In genomic region chr5:102959055-102959454, GRCh38 we compare ENCODE assay signal across 10 cellular contexts.
A peak's percentile ranks its signal among the peaks of the same experiment; 100 is the strongest.
DNase-seq lines count a peak whose midpoint lies in the region; ATAC-seq, FAIRE-seq and TF ChIP-seq lines count a peak whose summit lies in the region.
"Had no signal": no experiment of that assay in that cellular context is flagged by ENCODE, and none has a peak within 500 bp of the region (broad histone marks: within the 10 kb centered on the region; RNA-seq: fewer than 3 reads in every experiment).

No MANE protein-coding gene starts in this region.

- H3K4me1 Mint-ChIP-seq in nephron progenitor cell: peaks cover 18% of the 10 kb centered on the region
- H3K4me1 Mint-ChIP-seq: activated B cell treated with CpG ODN at 0.5 μM for 24 hours had no signal

- in situ Hi-C loops in mammary epithelial cell (cut with MboI; ENCODE audit: low sequenced_read_pairs in 2 of 2): no loop called here

- peak overlapping the region; percentile 67 for H3K4me2 ChIP-seq in mammary epithelial cell (ENCODE audit: insufficient read depth, low read depth, low read length)

- intact Hi-C loops in mammary epithelial cell (cut with micrococcal nuclease) (loop anchor here (5.0 kb wide), 1 partner anchor 92 kb away; no protein-coding TSS in a partner anchor), testis (cut with DNase I; ENCODE audit: low total_unique reads) (no loop called here)

- no peak overlapping the region for H3K4me3 Mint-ChIP-seq in nephron progenitor cell
- H3K4me3 Mint-ChIP-seq: activated B cell treated with CpG ODN at 0.5 μM for 24 hours had no signal

- H3K9me3 ChIP-seq in mammary epithelial cell (replicated peaks; ENCODE audit: insufficient read depth, low read length) (no peaks in the 10 kb centered on the region), testis (no peaks in the 10 kb centered on the region)

- no peaks in the 10 kb centered on the region for H3K27me3 ChIP-seq in mammary epithelial cell (ENCODE audit: insufficient read depth, low read length)
- no peaks in the 10 kb centered on the region for H3K27me3 ChIP-seq in testis

- BruUV-seq in mammary epithelial cell (replicated peaks; lab: Mats Ljungman, UMichigan): no TSS peak

- dilution Hi-C loops in mammary epithelial cell (cut with HindIII; ENCODE audit: low sequenced_read_pairs): no loop called here

- peak overlapping the region; percentile 98 for H3K27ac ChIP-seq in mammary epithelial cell (ENCODE audit: insufficient read depth, low read depth, low read length)
- H3K27ac ChIP-seq in testis: no peak overlapping the region

- CTCF ChIA-PET in mammary epithelial cell (lab: Charles Lee; ENCODE audit: low non-redundant PET): interaction anchor here (0.6 kb wide), 1 partner anchor 296 kb away, joined by 3 read pairs; no protein-coding TSS in a partner anchor

- H3K36me3 Mint-ChIP-seq in nephron progenitor cell (ENCODE audit: low read depth): peaks cover 4% of the 10 kb centered on the region

- H3K9me3 Mint-ChIP-seq in nephron progenitor cell: no peaks in the 10 kb centered on the region
- H3K9me3 Mint-ChIP-seq: activated B cell treated with CpG ODN at 0.5 μM for 24 hours had no signal

- 0% methylated on average over 1 of the region's 1 CpG for WGBS in mammary epithelial cell (ENCODE audit: low coverage, missing lambda C conversion rate)
- WGBS in testis, 2 donors: 65 to 70% methylated on average over 1 of the region's 1 CpG

- H3K27ac Mint-ChIP-seq in nephron progenitor cell: peak overlapping the region; percentile 60
- H3K27ac Mint-ChIP-seq: activated B cell treated with CpG ODN at 0.5 μM for 24 hours had no signal

- TF ChIP-seq CTCF in mammary epithelial cell (conservative IDR thresholded peaks at IDR 0.05 in 1 of 2, IDR thresholded peaks at IDR 0.05 in 1 of 2; ENCODE audit: extremely low read depth in 1 of 2, insufficient read depth in 1 of 2, low read depth in 1 of 2, low read length in 2 of 2) (no peak), nephron progenitor cell (IDR thresholded peaks at IDR 0.05) (no peak), testis (IDR thresholded peaks at IDR 0.05) (no peak)

- no peaks in the 10 kb centered on the region for H3K27me3 Mint-ChIP-seq in nephron progenitor cell (ENCODE audit: low read depth, poor library complexity)
- H3K27me3 Mint-ChIP-seq: activated B cell treated with CpG ODN at 0.5 μM for 24 hours had no signal

- H3K9ac ChIP-seq in mammary epithelial cell (ENCODE audit: insufficient read depth, low read length): peak overlapping the region; percentile 48

- H3K4me1 ChIP-seq in mammary epithelial cell (ENCODE audit: insufficient read depth, low read length): peaks cover 17% of the 10 kb centered on the region
- H3K4me1 ChIP-seq in testis: no peaks in the 10 kb centered on the region

- H3K36me3 ChIP-seq in mammary epithelial cell (ENCODE audit: insufficient read depth, low read length) (peaks cover 12% of the 10 kb centered on the region), testis (ENCODE audit: low read depth, missing control alignments) (no peaks in the 10 kb centered on the region)

- H4K20me1 ChIP-seq in mammary epithelial cell (ENCODE audit: insufficient read depth, low read length): no peaks in the 10 kb centered on the region

- no peak for FAIRE-seq in GM12892 (lab: Jason Lieb, UNC)

- H3K4me3 ChIP-seq in mammary epithelial cell (replicated peaks in 1 of 3; ENCODE audit: insufficient read depth in 1 of 3, low read depth in 2 of 3, low read length in 3 of 3): no peak overlapping the region
- no peak overlapping the region for H3K4me3 ChIP-seq in testis

- DNase-seq in mammary epithelial cell: peak; percentile 81
- no peak for DNase-seq in nephron progenitor cell
- no peak for DNase-seq in testis
- no peak for DNase-seq in GM12892 (ENCODE audit: insufficient read length)
- no peak for DNase-seq in central memory CD4-positive, alpha-beta T cell
- DNase-seq: activated B cell treated with CpG ODN at 0.5 μM for 24 hours; stimulated activated CD4-positive, alpha-beta T cell treated with anti-CD3 and anti-CD28 coated beads, Interleukin-1b, Interleukin-23, amount 100 ng/mL, for 48 hours had no signal

- no peak for TF ChIP-seq POLR2A in GM18505 (IDR thresholded peaks at IDR 0.05; ENCODE audit: borderline replicate concordance, extremely low read depth, insufficient read depth, insufficient read length)
- no peak for TF ChIP-seq POLR2A in testis (IDR thresholded peaks at IDR 0.05)
- TF ChIP-seq POLR2A in GM12892 (IDR thresholded peaks at IDR 0.05; ENCODE audit: low read depth, low read length): no peak

- no peaks in the 10 kb centered on the region for H3K79me2 ChIP-seq in mammary epithelial cell (ENCODE audit: insufficient read depth, low read length)

- H2AFZ ChIP-seq in mammary epithelial cell (ENCODE audit: low read depth, low read length): no peak overlapping the region

- ATAC-seq in GM18505 (IDR thresholded peaks at IDR 0.05; ENCODE audit: unreplicated experiment) (peak; percentile 81), HG03432 (IDR thresholded peaks at IDR 0.05; ENCODE audit: unreplicated experiment) (peak; percentile 88), HG02981 (IDR thresholded peaks at IDR 0.05; ENCODE audit: unreplicated experiment) (no peak)
